In genomic region chr10:60644436-60645130, GRCh38 we compare ENCODE assay signal across 18 cellular contexts.
DNase-seq lines count a peak whose midpoint lies in the region; ATAC-seq, FAIRE-seq and TF ChIP-seq lines count a peak whose summit lies in the region.
"Had no signal": no experiment of that assay in that cellular context is flagged by ENCODE, and none has a peak within 500 bp of the region (broad histone marks: within the 10 kb centered on the region; RNA-seq: fewer than 3 reads in every experiment).

No MANE protein-coding gene starts in this region.

- 49 to 52% methylated on average over 4 of the region's 4 CpGs for WGBS in esophagus squamous epithelium, 2 donors
- WGBS in lower leg skin, 2 donors: 41 to 50% methylated on average over 4 of the region's 4 CpGs

- ATAC-seq in PC-3 (peak; percentile 55), HG03378 (IDR thresholded peaks at IDR 0.05; ENCODE audit: unreplicated experiment) (no peak)
- ATAC-seq: HCT116 had no signal

- peak; percentile 53 for DNase-seq in A673 (ENCODE audit: low spot score)
- DNase-seq in PC-3: peak; percentile 48
- no peak for DNase-seq in stimulated activated CD4-positive, alpha-beta T cell treated with anti-CD3 and anti-CD28 coated beads, Interleukin-1b, Interleukin-23, amount 100 ng/mL, for 48 hours
- DNase-seq in esophagus squamous epithelium (lab: John Stamatoyannopoulos, UW): no peak
- DNase-seq in lower leg skin (ENCODE audit: low spot score in 2 of 2): no peak
- DNase-seq: CD8-positive, alpha-beta memory T cell; MG63; NCI-H1105 treated with DMSO at 0.1 percent for 48 hours; NCI-H2029 treated with DMSO at 0.1 percent for 48 hours; NCI-H446 treated with DMSO at 0.1 percent for 48 hours; NCI-H774; Peyer's patch; Right ventricle myocardium superior had no signal

- H3K27me3 ChIP-seq in A673 (replicated peaks; ENCODE audit: insufficient read depth, low read depth, low read length, poor library complexity): no peaks in the 10 kb centered on the region
- no peaks in the 10 kb centered on the region for H3K27me3 ChIP-seq in HUES6 (ENCODE audit: control insufficient read depth, insufficient read depth, low read length)
- no peaks in the 10 kb centered on the region for H3K27me3 ChIP-seq in PC-3 (ENCODE audit: low read length)
- no peaks in the 10 kb centered on the region for H3K27me3 ChIP-seq in esophagus squamous epithelium
- H3K27me3 ChIP-seq: MG63, Peyer's patch had no signal

- no peaks in the 10 kb centered on the region for H3K9me3 ChIP-seq in A673 (ENCODE audit: low read depth, low read length, poor library complexity, severe bottlenecking)
- H3K9me3 ChIP-seq in HUES6 (ENCODE audit: control insufficient read depth, insufficient read depth, low read depth, low read length): no peaks in the 10 kb centered on the region
- no peaks in the 10 kb centered on the region for H3K9me3 ChIP-seq in PC-3 (ENCODE audit: low read length)
- H3K9me3 ChIP-seq in esophagus squamous epithelium: no peaks in the 10 kb centered on the region
- H3K9me3 ChIP-seq: MG63, Peyer's patch had no signal

- FAIRE-seq in endometrium (lab: Jason Lieb, UNC): peak; percentile 29

- no peaks in the 10 kb centered on the region for H3K9me2 ChIP-seq in PC-3 (replicated peaks; ENCODE audit: low read length)

- CTCF ChIA-PET in A673 (lab: Charles Lee) (no interaction called here), PC-3 (lab: Charles Lee) (interaction anchor here (0.6 to 1.7 kb wide), 2 partner anchors 125 to 202 kb away, joined by 4 to 8 read pairs; no protein-coding TSS in a partner anchor)

- H3K9ac ChIP-seq in HUES6 (ENCODE audit: low read length) (no peak overlapping the region), PC-3 (ENCODE audit: low read length) (no peak overlapping the region)

- intact Hi-C loops in A673 (cut with micrococcal nuclease; ENCODE audit: unreplicated experiment): loop anchor here (5.0 to 10.0 kb wide), 4 partner anchors 100 to 1017 kb away; no protein-coding TSS in a partner anchor
- intact Hi-C loops in PC-3 (cut with micrococcal nuclease): loop anchor here (5.0 kb wide), 1 partner anchor 532 kb away; no protein-coding TSS in a partner anchor
- intact Hi-C loops in esophagus squamous epithelium (cut with DNase I): loop anchor here (5.0 to 10.0 kb wide), 2 partner anchors 192 to 540 kb away; no protein-coding TSS in a partner anchor
- intact Hi-C loops in lower leg skin (cut with DNase I; ENCODE audit: low total_unique reads): loop anchor here (10.0 kb wide), 1 partner anchor 200 kb away; no protein-coding TSS in a partner anchor

- TF ChIP-seq POLR2A in esophagus squamous epithelium (IDR thresholded peaks at IDR 0.05): no peak
- no peak for TF ChIP-seq POLR2A in lower leg skin (IDR thresholded peaks at IDR 0.05)

- peak overlapping the region; percentile 14; the same call in 1 of the 2 replicates for H2AFZ ChIP-seq in PC-3 (ENCODE audit: low read length)

- BruUV-seq in A673 (replicated peaks; lab: Mats Ljungman, UMichigan): no TSS peak
- no TSS peak for BruUV-seq in PC-3 (replicated peaks; lab: Mats Ljungman, UMichigan)

- POLR2A ChIA-PET in A673 (lab: Charles Lee; ENCODE audit: low non-redundant PET) (interaction anchor here (0.6 kb wide), 1 partner anchor 20 kb away, joined by 4 read pairs; no protein-coding TSS in a partner anchor), PC-3 (lab: Charles Lee; ENCODE audit: unreplicated experiment) (interaction anchor here (0.6 kb wide), 1 partner anchor 198 kb away, joined by 3 read pairs; no protein-coding TSS in a partner anchor)

- H3K27ac ChIP-seq in A673 (ENCODE audit: low read depth, low read length, poor library complexity, severe bottlenecking) (no peak overlapping the region), HUES6 (ENCODE audit: low read depth, low read length) (peak overlapping the region; percentile 26; the same call in 1 of the 2 replicates), PC-3 (ENCODE audit: low read length) (no peak overlapping the region), esophagus squamous epithelium (no peak overlapping the region)
- H3K27ac ChIP-seq: HL-60, Peyer's patch had no signal

- H3K79me2 ChIP-seq in PC-3 (ENCODE audit: low read length): no peaks in the 10 kb centered on the region

- no peaks in the 10 kb centered on the region for H4K20me1 ChIP-seq in PC-3 (ENCODE audit: low read length)

- H3K4me3 ChIP-seq in A673 (ENCODE audit: low read depth, low read length, poor library complexity, severe bottlenecking) (no peak overlapping the region), HUES6 (ENCODE audit: low read depth, low read length) (no peak overlapping the region), PC-3 (ENCODE audit: low read length) (no peak overlapping the region), esophagus squamous epithelium (no peak overlapping the region), lower leg skin (ENCODE audit: low read depth, poor library complexity, severe bottlenecking) (no peak overlapping the region)
- H3K4me3 ChIP-seq: MG63, Peyer's patch had no signal

- no peaks in the 10 kb centered on the region for H3K36me3 ChIP-seq in A673 (ENCODE audit: insufficient read depth, low read length, poor library complexity, severe bottlenecking)
- H3K36me3 ChIP-seq in HUES6 (ENCODE audit: control insufficient read depth, insufficient read depth, low read length): no peaks in the 10 kb centered on the region
- H3K36me3 ChIP-seq in PC-3 (ENCODE audit: low read depth, low read length): no peaks in the 10 kb centered on the region
- H3K36me3 ChIP-seq in esophagus squamous epithelium: no peaks in the 10 kb centered on the region
- H3K36me3 ChIP-seq: MG63, Peyer's patch had no signal

- no peaks in the 10 kb centered on the region for H3F3A ChIP-seq in PC-3 (ENCODE audit: low read length, unreplicated experiment)

- H3K4me2 ChIP-seq in PC-3 (ENCODE audit: low read length): peak overlapping the region; percentile 9

- H3K4me1 ChIP-seq in A673 (ENCODE audit: insufficient read depth, low read length, poor library complexity, severe bottlenecking) (peaks cover 22% of the 10 kb centered on the region), HUES6 (ENCODE audit: control insufficient read depth, insufficient read depth, low read length) (peaks cover 6% of the 10 kb centered on the region), PC-3 (ENCODE audit: insufficient read depth, low read length) (peaks cover 21% of the 10 kb centered on the region), esophagus squamous epithelium (peaks cover 0 to 4% (median 0%) of the 10 kb centered on the region in 3 donors)
- H3K4me1 ChIP-seq: Peyer's patch had no signal

- TF ChIP-seq CTCF in A673 (conservative IDR thresholded peaks at IDR 0.05; ENCODE audit: low read depth, low read length) (no peak), PC-3 (conservative IDR thresholded peaks at IDR 0.05; ENCODE audit: low read depth, low read length) (no peak), esophagus squamous epithelium (IDR thresholded peaks at IDR 0.05) (no peak), lower leg skin (IDR thresholded peaks at IDR 0.05) (no peak)

Comparison
In these comparisons a context has a peak if more than half of its experiments do, and no peak if none do; other contexts are left out.
1. DNase-seq: peak in A673 (single experiment) and PC-3 (single experiment); none in stimulated activated CD4-positive, alpha-beta T cell treated with anti-CD3 and anti-CD28 coated beads, Interleukin-1b, Interleukin-23, amount 100 ng/mL, for 48 hours (single experiment), esophagus squamous epithelium (single experiment) and lower leg skin (0 of 2).